ENCODE assay signal across 20 cellular contexts in genomic region chr11:129888451-129888850, GRCh38. TPM values are rescaled to one million over a fixed set of nuclear protein-coding genes. Genes with fewer than 3 reads are reported as not detected.
DNase-seq lines count a peak whose midpoint lies in the region; ATAC-seq lines count a peak whose summit lies in the region.
"Had no signal": no experiment of that assay in that cellular context is flagged by ENCODE, and none has a peak within 500 bp of the region (broad histone marks: within the 10 kb centered on the region; RNA-seq: fewer than 3 reads in every experiment).

No MANE protein-coding gene starts in this region.

- H3K27ac Mint-ChIP-seq in T-cell: peak overlapping the region; percentile 79 to 90
- H3K27ac Mint-ChIP-seq in activated naive CD8-positive, alpha-beta T cell treated with anti-CD3 and anti-CD28 coated beads, Interleukin-2, amount 10 ng/mL, durations not matched to agents 7 days and 5 days: peak overlapping the region; percentile 75
- H3K27ac Mint-ChIP-seq: HFFc6; stimulated activated memory B cell treated with anti-CD40 and anti-IgM and Interleukin-4, amounts not matched to agents 10 μg/mL and 1 μg/mL and 100 μg/mL, for 72 hours had no signal

- H3K9me3 Mint-ChIP-seq in T-cell: no peaks in the 10 kb centered on the region
- H3K9me3 Mint-ChIP-seq in activated naive CD8-positive, alpha-beta T cell treated with anti-CD3 and anti-CD28 coated beads, Interleukin-2, amount 10 ng/mL, durations not matched to agents 7 days and 5 days: no peaks in the 10 kb centered on the region
- H3K9me3 Mint-ChIP-seq: HFFc6; stimulated activated memory B cell treated with anti-CD40 and anti-IgM and Interleukin-4, amounts not matched to agents 10 μg/mL and 1 μg/mL and 100 μg/mL, for 72 hours had no signal

- peak overlapping the region in 1 of 3 donors; percentile 36 for H3K4me3 Mint-ChIP-seq in T-cell
- H3K4me3 Mint-ChIP-seq in activated naive CD8-positive, alpha-beta T cell treated with anti-CD3 and anti-CD28 coated beads, Interleukin-2, amount 10 ng/mL, durations not matched to agents 7 days and 5 days: peak overlapping the region; percentile 31
- H3K4me3 Mint-ChIP-seq: HFFc6; stimulated activated memory B cell treated with anti-CD40 and anti-IgM and Interleukin-4, amounts not matched to agents 10 μg/mL and 1 μg/mL and 100 μg/mL, for 72 hours had no signal

- CTCF ChIA-PET in T-cell (lab: Charles Lee): interaction anchor here in 1 of 2 donors (0.8 to 0.9 kb wide), 2 partner anchors 11 to 244 kb away, joined by 3 to 4 read pairs; no protein-coding TSS in a partner anchor

- peak; percentile 15 to 22 for DNase-seq in activated CD4-positive, alpha-beta T cell treated with anti-CD3 and anti-CD28 coated beads for 4 hours
- DNase-seq in activated CD4-positive, alpha-beta T cell treated with anti-CD3 and anti-CD28 coated beads, Interleukin-2, amount 50 U/mL, for 48 hours: no peak
- DNase-seq in AML-193 (lab: John Stamatoyannopoulos, UW) (peak; percentile 40 to 51), T-cell (peak in 22 of 34 experiments; percentile 4 to 44 (median 16)), NCI-H1105 (lab: John Stamatoyannopoulos, UW) (no peak), C1 segment of cervical spinal cord (lab: John Stamatoyannopoulos, UW) (no peak)
- no peak for DNase-seq in activated naive CD8-positive, alpha-beta T cell treated with anti-CD3 and anti-CD28 coated beads, Interleukin-2, amount 10 ng/mL, durations not matched to agents 7 days and 5 days
- DNase-seq: 8988T; activated CD4-positive, CD25-positive, alpha-beta regulatory T cell treated with anti-CD3 and anti-CD28 coated beads, Interleukin-2, amount 50 U/mL, for 72 hours; Calu3; caudate nucleus; heart left ventricle; HFFc6; left cardiac atrium; mesenchymal stem cell; NCI-H1694 treated with DMSO at 0.1 percent for 48 hours; stimulated activated CD4-positive, alpha-beta T cell treated with anti-CD3 and anti-CD28 coated beads, Interleukin-2, amount 100 ng/mL, for 24 hours; transverse colon had no signal

- peaks cover 75% of the 10 kb centered on the region for H3K36me3 Mint-ChIP-seq in T-cell
- H3K36me3 Mint-ChIP-seq in activated naive CD8-positive, alpha-beta T cell treated with anti-CD3 and anti-CD28 coated beads, Interleukin-2, amount 10 ng/mL, durations not matched to agents 7 days and 5 days: peaks cover 52% of the 10 kb centered on the region

- no peaks in the 10 kb centered on the region for H3K27me3 Mint-ChIP-seq in T-cell
- H3K27me3 Mint-ChIP-seq in activated naive CD8-positive, alpha-beta T cell treated with anti-CD3 and anti-CD28 coated beads, Interleukin-2, amount 10 ng/mL, durations not matched to agents 7 days and 5 days: no peaks in the 10 kb centered on the region
- H3K27me3 Mint-ChIP-seq: stimulated activated memory B cell treated with anti-CD40 and anti-IgM and Interleukin-4, amounts not matched to agents 10 μg/mL and 1 μg/mL and 100 μg/mL, for 72 hours had no signal

- peaks cover 45 to 51% (median 46%) of the 10 kb centered on the region in 3 donors for H3K4me1 Mint-ChIP-seq in T-cell
- H3K4me1 Mint-ChIP-seq in activated naive CD8-positive, alpha-beta T cell treated with anti-CD3 and anti-CD28 coated beads, Interleukin-2, amount 10 ng/mL, durations not matched to agents 7 days and 5 days: peaks cover 24% of the 10 kb centered on the region

- POLR2A ChIA-PET in T-cell (lab: Charles Lee): no interaction called here
- POLR2A ChIA-PET in activated naive CD8-positive, alpha-beta T cell treated with anti-CD3 and anti-CD28 coated beads, Interleukin-2, amount 10 ng/mL, durations not matched to agents 7 days and 5 days (lab: Charles Lee): interaction anchor here (0.6 kb wide), 1 partner anchor 10 kb away, joined by 3 read pairs; no protein-coding TSS in a partner anchor

- ATAC-seq in T-cell (replicated peaks in 1 of 4) (peak; percentile 83 to 99 (median 96)), GM19035 (IDR thresholded peaks at IDR 0.05; ENCODE audit: unreplicated experiment) (no peak)
- ATAC-seq in activated naive CD8-positive, alpha-beta T cell treated with anti-CD3 and anti-CD28 coated beads, Interleukin-2, amount 10 ng/mL, durations not matched to agents 7 days and 5 days (ENCODE audit: low read depth): peak; percentile 99
- ATAC-seq: heart left ventricle; left cardiac atrium; stimulated activated memory B cell treated with anti-CD40 and anti-IgM and Interleukin-4, amounts not matched to agents 10 μg/mL and 1 μg/mL and 100 μg/mL, for 72 hours had no signal

RNA-seq across cellular contexts. Expression of gene NFRKB, which starts 6.9 kb away (rescaled TPM):
- total RNA-seq in T-cell: 10 to 100 TPM; 49.7 to 83.9 (median 65.9) TPM
- 10 to 100 TPM; 40.4 to 49.0 TPM for total RNA-seq in activated naive CD8-positive, alpha-beta T cell treated with anti-CD3 and anti-CD28 coated beads, Interleukin-2, amount 10 ng/mL, durations not matched to agents 7 days and 5 days

Comparison
In these comparisons a context has a peak if more than half of its experiments do, and no peak if none do; other contexts are left out.
1. DNase-seq: peak in activated CD4-positive, alpha-beta T cell treated with anti-CD3 and anti-CD28 coated beads for 4 hours (2 of 2), AML-193 (2 of 2) and T-cell (22 of 34); none in activated CD4-positive, alpha-beta T cell treated with anti-CD3 and anti-CD28 coated beads, Interleukin-2, amount 50 U/mL, for 48 hours (0 of 2), activated naive CD8-positive, alpha-beta T cell treated with anti-CD3 and anti-CD28 coated beads, Interleukin-2, amount 10 ng/mL, durations not matched to agents 7 days and 5 days (single experiment), NCI-H1105 (single experiment) and C1 segment of cervical spinal cord (0 of 14).